ENCODE assay signal across 24 cellular contexts in the genomic region with DNA sequence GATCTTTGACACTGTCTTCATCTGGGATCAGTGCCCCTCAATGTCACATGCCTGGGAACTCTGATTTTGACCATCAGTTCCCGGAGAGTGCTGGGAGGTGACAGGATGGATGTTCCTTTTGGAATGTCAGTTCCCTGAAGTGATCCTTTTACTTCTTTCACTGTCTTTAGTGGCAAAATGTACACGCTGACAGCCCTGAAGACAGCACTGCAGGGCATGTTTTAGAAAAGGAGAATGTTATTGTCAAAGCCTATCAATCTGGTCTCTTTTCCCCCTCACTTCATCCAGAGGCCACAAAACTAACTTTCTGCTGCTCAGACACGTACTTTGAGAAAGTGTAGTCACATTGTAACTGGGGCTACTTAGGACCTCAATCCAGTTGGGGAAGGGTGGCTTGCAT.
"Had no signal": no experiment of that assay in that cellular context is flagged by ENCODE, and none has a peak within 500 bp of the region (broad histone marks: within the 10 kb centered on the region; RNA-seq: fewer than 3 reads in every experiment).

No MANE protein-coding gene starts in this region.

- H3K4me2 ChIP-seq: SK-N-SH had no signal

- H3K9ac ChIP-seq: SK-N-SH had no signal

- H3K9me3 ChIP-seq: MG63, SK-N-SH had no signal

- DNase-seq: IMR-90; Karpas-422; KG1; MG63; NCI-H1092; NCI-H1105 treated with DMSO at 0.1 percent for 48 hours; NCI-H1417 treated with DMSO at 0.1 percent for 48 hours; NCI-H146; NCI-H1694 treated with DMSO at 0.1 percent for 48 hours; NCI-H1930; NCI-H2081; NCI-H2171; NCI-H226; NCI-H510A; NCI-H524 treated with DMSO at 0.1 percent for 48 hours; NCI-H69; NCI-H774; NK-92 treated with Interleukin-12 subunit alpha and Interleukin-12 subunit beta, amount 100 ng/mL, for 24 hours; PC-3; SHP77; SK-N-SH had no signal

- ATAC-seq: HepG2, Panc1, PC-3 had no signal

- H3K27ac ChIP-seq: RWPE1 had no signal

- H3K36me3 ChIP-seq: MG63 had no signal

- H3K4me3 ChIP-seq: MG63 had no signal
